ENCODE assay signal across 25 cellular contexts in the genomic region with DNA sequence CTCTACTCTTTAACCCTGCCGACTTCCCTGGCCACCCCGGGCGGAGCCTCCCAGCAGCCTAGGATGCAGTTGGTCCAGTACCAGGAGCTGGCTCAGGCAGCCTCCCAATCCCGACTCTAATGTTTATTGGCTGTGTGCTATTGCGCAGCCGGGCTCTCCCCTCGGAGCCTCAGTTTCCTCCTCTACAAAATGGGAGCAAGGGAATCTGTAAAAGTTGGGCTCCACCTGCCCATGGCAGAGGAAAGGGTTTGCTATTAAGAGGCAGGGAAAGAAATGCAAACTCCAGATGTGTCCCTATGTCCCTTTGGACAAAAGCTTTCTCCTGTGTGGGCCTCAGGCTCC.
"Had no signal": no experiment of that assay in that cellular context is flagged by ENCODE, and none has a peak within 500 bp of the region (broad histone marks: within the 10 kb centered on the region; RNA-seq: fewer than 3 reads in every experiment).

No MANE protein-coding gene starts in this region.

- H3K9ac ChIP-seq: parathyroid adenoma had no signal

- H3K27me3 Mint-ChIP-seq: activated CD4-positive, alpha-beta memory T cell treated with anti-CD3 and anti-CD28 coated beads, Interleukin-2, amount 10 ng/mL, durations not matched to agents 7 days and 5 days had no signal

- H3K4me1 ChIP-seq: heart left ventricle, parathyroid adenoma, right atrium auricular region, suprapubic skin, tibial artery had no signal

- H3K27me3 ChIP-seq: brain microvascular endothelial cell, right atrium auricular region, suprapubic skin, tibial artery had no signal

- H3K4me1 Mint-ChIP-seq: activated CD4-positive, alpha-beta memory T cell treated with anti-CD3 and anti-CD28 coated beads, Interleukin-2, amount 10 ng/mL, durations not matched to agents 7 days and 5 days; activated CD4-positive, alpha-beta T cell treated with anti-CD3 and anti-CD28 coated beads, Interleukin-2, amount 10 ng/mL, durations not matched to agents 24 days and 14 days; activated T-helper 17 cell treated with anti-CD3 and anti-CD28 coated beads, Interleukin-2, amount 50 U/mL, for 72 hours; mesothelial cell of epicardium; naive B cell had no signal

- H2AFZ ChIP-seq: parathyroid adenoma had no signal

- H3K4me3 Mint-ChIP-seq: activated CD4-positive, alpha-beta memory T cell treated with anti-CD3 and anti-CD28 coated beads, Interleukin-2, amount 10 ng/mL, durations not matched to agents 7 days and 5 days; activated CD4-positive, alpha-beta T cell treated with anti-CD3 and anti-CD28 coated beads, Interleukin-2, amount 10 ng/mL, durations not matched to agents 24 days and 14 days; activated T-cell treated with anti-CD3 and anti-CD28 coated beads, Interleukin-2, amount 50 U/mL, for 24 hours; activated T-helper 17 cell treated with anti-CD3 and anti-CD28 coated beads, Interleukin-2, amount 50 U/mL, for 72 hours; mesothelial cell of epicardium; naive B cell; nephron progenitor cell; T-helper 1 cell treated with Interleukin-12 subunit alpha and Interleukin-12 subunit beta and Interleukin-4 antibody, amounts not matched to agents 30 μg/mL and 1 μg/mL, for 36 hours had no signal

- H3K27ac Mint-ChIP-seq: activated CD4-positive, alpha-beta memory T cell treated with anti-CD3 and anti-CD28 coated beads, Interleukin-2, amount 10 ng/mL, durations not matched to agents 7 days and 5 days; activated CD4-positive, alpha-beta T cell treated with anti-CD3 and anti-CD28 coated beads, Interleukin-2, amount 10 ng/mL, durations not matched to agents 24 days and 14 days; activated T-cell treated with anti-CD3 and anti-CD28 coated beads, Interleukin-2, amount 50 U/mL, for 24 hours; activated T-helper 17 cell treated with anti-CD3 and anti-CD28 coated beads, Interleukin-2, amount 50 U/mL, for 72 hours; mesothelial cell of epicardium; naive B cell; nephron progenitor cell; T-helper 1 cell treated with Interleukin-12 subunit alpha and Interleukin-12 subunit beta and Interleukin-4 antibody, amounts not matched to agents 30 μg/mL and 1 μg/mL, for 36 hours had no signal

- H3K9me3 Mint-ChIP-seq: activated CD4-positive, alpha-beta memory T cell treated with anti-CD3 and anti-CD28 coated beads, Interleukin-2, amount 10 ng/mL, durations not matched to agents 7 days and 5 days; activated CD4-positive, alpha-beta T cell treated with anti-CD3 and anti-CD28 coated beads, Interleukin-2, amount 10 ng/mL, durations not matched to agents 24 days and 14 days; activated T-cell treated with anti-CD3 and anti-CD28 coated beads, Interleukin-2, amount 50 U/mL, for 24 hours; activated T-helper 17 cell treated with anti-CD3 and anti-CD28 coated beads, Interleukin-2, amount 50 U/mL, for 72 hours; T-helper 1 cell treated with Interleukin-12 subunit alpha and Interleukin-12 subunit beta and Interleukin-4 antibody, amounts not matched to agents 30 μg/mL and 1 μg/mL, for 36 hours had no signal

- H3K36me3 Mint-ChIP-seq: mesothelial cell of epicardium, naive B cell had no signal

- ATAC-seq: activated T-helper 17 cell treated with anti-CD3 and anti-CD28 coated beads, Interleukin-2, amount 50 U/mL, for 72 hours; heart left ventricle had no signal

- H3K4me3 ChIP-seq: coronary artery, heart left ventricle, right atrium auricular region, suprapubic skin, tibial artery had no signal

- DNase-seq: activated CD4-positive, alpha-beta memory T cell treated with anti-CD3 and anti-CD28 coated beads, Interleukin-2, amount 10 ng/mL, durations not matched to agents 7 days and 5 days; activated CD4-positive, alpha-beta T cell treated with anti-CD3 and anti-CD28 coated beads, Interleukin-2, amount 10 ng/mL, durations not matched to agents 24 days and 14 days; activated CD4-positive, CD25-positive, alpha-beta regulatory T cell treated with anti-CD3 and anti-CD28 coated beads, Interleukin-2, amount 50 U/mL, for 72 hours; activated CD8-positive, alpha-beta memory T cell treated with anti-CD3 and anti-CD28 coated beads, Interleukin-2, amount 50 U/mL, for 48 hours; activated gamma-delta T cell treated with Interleukin-2 at 50 U/mL for 16 hours; activated naive CD4-positive, alpha-beta T cell treated with anti-CD3 and anti-CD28 coated beads, Interleukin-2, amount 50 U/mL, for 16 hours; activated T-cell treated with anti-CD3 and anti-CD28 coated beads, Interleukin-2, amount 50 U/mL, for 24 hours; amniotic stem cell; brain microvascular endothelial cell; foreskin fibroblast; heart left ventricle; naive B cell; nephron progenitor cell; stimulated activated naive CD4-positive, alpha-beta T cell; T-helper 9 cell; tibial artery had no signal

- H3K27ac ChIP-seq: brain microvascular endothelial cell, coronary artery, dorsolateral prefrontal cortex, heart left ventricle, parathyroid adenoma, right atrium auricular region, suprapubic skin, tibial artery, VCaP had no signal

- H3K36me3 ChIP-seq: brain microvascular endothelial cell, heart left ventricle, right atrium auricular region, suprapubic skin, tibial artery had no signal

- H3K9me3 ChIP-seq: heart left ventricle, right atrium auricular region, suprapubic skin, tibial artery had no signal
